21 cellular contexts compared by ENCODE assay signal in the genomic region with DNA sequence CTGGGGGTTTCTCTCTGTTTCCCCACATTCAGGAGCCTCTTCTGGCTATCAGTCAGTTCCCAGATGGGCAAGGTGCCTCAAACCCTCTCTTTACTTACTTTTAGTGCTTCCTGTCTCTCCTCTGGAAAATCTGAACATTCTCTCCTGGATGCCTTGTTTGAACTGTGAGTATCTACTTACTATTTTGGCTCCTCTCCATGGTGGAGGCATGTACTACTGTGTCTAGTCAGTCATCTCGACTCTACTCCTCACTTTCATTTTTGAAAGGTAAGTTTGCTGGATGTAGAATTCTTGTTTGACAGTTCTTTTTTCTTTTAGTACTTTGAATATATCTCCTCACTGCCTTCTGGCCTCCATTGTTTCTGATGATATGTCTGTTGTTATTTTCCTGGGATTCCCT.
"Had no signal": no experiment of that assay in that cellular context is flagged by ENCODE, and none has a peak within 500 bp of the region (broad histone marks: within the 10 kb centered on the region; RNA-seq: fewer than 3 reads in every experiment).

No MANE protein-coding gene starts in this region.

- H3K27me3 ChIP-seq: gastrocnemius medialis, ovary, sigmoid colon, testis, tibial artery had no signal

- H3K27ac ChIP-seq: epithelial cell of prostate, gastrocnemius medialis, ovary, psoas muscle, sigmoid colon, testis, tibial artery had no signal

- H3K4me3 ChIP-seq: lung, ovary, psoas muscle, sigmoid colon, testis, tibial artery had no signal

- H3K9me3 ChIP-seq: gastrocnemius medialis, ovary, psoas muscle, sigmoid colon, testis had no signal

- DNase-seq: effector CD8-positive, alpha-beta T cell; endodermal cell; foreskin fibroblast; gastrocnemius medialis; head of caudate nucleus; left ventricle myocardium superior; natural killer cell; occipital lobe; ovary; psoas muscle; right cardiac atrium; stimulated activated CD4-positive, alpha-beta T cell treated with anti-CD3 and anti-CD28 coated beads, Interleukin-4, amount 100 ng/mL, for 4 hours; stimulated activated naive CD8-positive, alpha-beta T cell treated with anti-CD3 and anti-CD28 coated beads, Interleukin-15, Interleukin-2, amounts not matched to agents 100 U/mL and 50 U/mL, for 24 hours; substantia nigra; testis; tibial artery had no signal

- ATAC-seq: esophagus mucosa; left ventricle myocardium superior; natural killer cell; right cardiac atrium; stimulated activated memory B cell treated with anti-CD40 and anti-IgM and Interleukin-4, amounts not matched to agents 10 μg/mL and 1 μg/mL and 100 μg/mL, for 72 hours; stimulated activated naive CD8-positive, alpha-beta T cell treated with anti-CD3 and anti-CD28 coated beads, Interleukin-15, Interleukin-2, amounts not matched to agents 100 U/mL and 50 U/mL, for 24 hours had no signal

- H3K4me1 ChIP-seq: psoas muscle, sigmoid colon, testis, tibial artery had no signal

- H3K36me3 ChIP-seq: gastrocnemius medialis, ovary, sigmoid colon, tibial artery had no signal
